ENCODE assay signal across 8 cellular contexts in the genomic region with DNA sequence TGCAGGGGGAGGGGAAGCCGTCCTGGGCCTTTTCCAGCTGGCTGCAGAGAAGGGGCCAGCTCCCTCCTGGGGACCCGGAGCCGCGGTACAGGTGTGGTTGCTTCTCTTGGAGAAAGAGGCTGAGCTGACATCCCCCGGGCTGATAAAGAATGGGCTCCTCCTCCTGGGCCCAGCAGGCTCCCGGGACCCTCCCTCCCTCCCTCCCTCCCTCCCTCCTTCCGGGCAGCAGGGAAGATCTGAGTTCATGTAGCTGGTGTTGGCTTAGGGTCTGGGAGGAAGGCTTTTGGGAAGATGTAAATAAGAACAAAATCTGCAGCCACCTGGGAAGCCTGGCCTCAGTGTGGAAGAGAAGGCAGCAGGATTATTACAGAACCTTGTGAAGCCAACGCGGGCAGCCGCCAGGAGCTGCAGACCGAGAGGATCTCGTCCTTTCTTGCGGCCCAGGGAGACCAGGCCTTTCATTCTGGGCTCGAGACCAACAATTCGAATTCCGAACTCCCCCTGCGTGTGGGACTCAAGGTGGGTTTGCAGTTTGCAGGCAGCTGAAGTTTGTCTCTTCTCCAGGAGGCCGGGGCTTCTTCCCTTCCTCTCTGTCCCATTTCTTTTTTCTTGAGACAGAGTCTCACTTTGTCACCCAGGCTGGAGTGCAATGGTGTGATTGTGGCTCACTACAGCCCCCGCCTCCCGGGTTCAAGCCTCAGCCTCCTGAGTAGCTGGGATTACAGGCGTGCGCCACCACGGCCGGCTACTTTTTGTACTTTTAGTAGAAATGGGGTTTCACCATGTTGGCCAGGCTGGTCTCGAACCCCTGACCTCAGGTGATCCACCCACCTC. TPM values are rescaled to one million over a fixed set of nuclear protein-coding genes. Genes with fewer than 3 reads are reported as not detected.
DNase-seq lines count a peak whose midpoint lies in the region; ATAC-seq and TF ChIP-seq lines count a peak whose summit lies in the region.

A gene with protein sequence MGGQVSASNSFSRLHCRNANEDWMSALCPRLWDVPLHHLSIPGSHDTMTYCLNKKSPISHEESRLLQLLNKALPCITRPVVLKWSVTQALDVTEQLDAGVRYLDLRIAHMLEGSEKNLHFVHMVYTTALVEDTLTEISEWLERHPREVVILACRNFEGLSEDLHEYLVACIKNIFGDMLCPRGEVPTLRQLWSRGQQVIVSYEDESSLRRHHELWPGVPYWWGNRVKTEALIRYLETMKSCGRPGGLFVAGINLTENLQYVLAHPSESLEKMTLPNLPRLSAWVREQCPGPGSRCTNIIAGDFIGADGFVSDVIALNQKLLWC (plus strand): TSS at position 216 of the 834 bp plus-strand sequence. CDS start 2,807 bp downstream, outside the sequence.

- no peaks in the 10 kb centered on the region for H3K9me3 ChIP-seq in psoas muscle

- H3K4me1 Mint-ChIP-seq in activated CD4-positive, alpha-beta memory T cell treated with anti-CD3 and anti-CD28 coated beads, Interleukin-2, amount 10 ng/mL, durations not matched to agents 7 days and 5 days = peaks cover 34% of the 10 kb centered on the region
- H3K4me1 Mint-ChIP-seq in glutamatergic neuron (ENCODE audit: low read depth, unreplicated experiment) = no peaks in the 10 kb centered on the region

- H3K36me3 ChIP-seq in psoas muscle (ENCODE audit: insufficient read depth in 1 of 2, low read depth in 1 of 2) = peaks cover 0 to 9% of the 10 kb centered on the region in 2 donors

- H3K4me1 ChIP-seq in psoas muscle = peaks cover 4% of the 10 kb centered on the region

- intact Hi-C loops in Right ventricle myocardium superior (cut with DNase I) = no loop called here
- intact Hi-C loops in Right ventricle myocardium inferior (cut with DNase I) = no loop called here
- intact Hi-C loops in posterior vena cava (cut with DNase I) = no loop called here
- intact Hi-C loops in psoas muscle (cut with DNase I) = loop anchor here in 1 of 2 donors (5.0 kb wide), 1 partner anchor 36 kb away; the partner anchor contains the start of gene GTPBP6

- H3K4me3 Mint-ChIP-seq in activated CD4-positive, alpha-beta memory T cell treated with anti-CD3 and anti-CD28 coated beads, Interleukin-2, amount 10 ng/mL, durations not matched to agents 7 days and 5 days = peak within 1 kb of the TSS; percentile 67
- H3K4me3 Mint-ChIP-seq in glutamatergic neuron (ENCODE audit: unreplicated experiment) = peak within 1 kb of the TSS; percentile 83

- no peak within 1 kb of the TSS for H3K4me3 ChIP-seq in psoas muscle

- no peak within 1 kb of the TSS for H3K27ac ChIP-seq in psoas muscle

- DNase-seq in Right ventricle myocardium superior (peak; percentile 50), Right ventricle myocardium inferior (ENCODE audit: missing footprints) (no peak), glutamatergic neuron (peak; percentile 72), posterior vena cava (ENCODE audit: low spot score) (peak; percentile 52), psoas muscle (no peak)
- no peak for DNase-seq in activated CD4-positive, alpha-beta memory T cell treated with anti-CD3 and anti-CD28 coated beads, Interleukin-2, amount 10 ng/mL, durations not matched to agents 7 days and 5 days

- H3K27me3 ChIP-seq in psoas muscle (ENCODE audit: insufficient read depth in 3 of 3, low read length in 2 of 3) = peaks cover 0 to 5% (median 2%) of the 10 kb centered on the region in 3 donors

- H3K9me3 Mint-ChIP-seq in activated CD4-positive, alpha-beta memory T cell treated with anti-CD3 and anti-CD28 coated beads, Interleukin-2, amount 10 ng/mL, durations not matched to agents 7 days and 5 days = no peaks in the 10 kb centered on the region
- H3K9me3 Mint-ChIP-seq in glutamatergic neuron (ENCODE audit: unreplicated experiment) = peaks cover 12% of the 10 kb centered on the region

- ATAC-seq in Right ventricle myocardium superior (ENCODE audit: poor library complexity) (no peak), Right ventricle myocardium inferior (no peak), HG02970 (IDR thresholded peaks at IDR 0.05; ENCODE audit: low FRiP score, unreplicated experiment) (no peak), psoas muscle (no peak), GM19397 (IDR thresholded peaks at IDR 0.05; ENCODE audit: unreplicated experiment) (no peak)

- TF ChIP-seq CTCF in glutamatergic neuron (IDR thresholded peaks at IDR 0.05; ENCODE audit: partially characterized antibody, unreplicated experiment) (no peak), psoas muscle (IDR thresholded peaks at IDR 0.05) (no peak)

- CTCF ChIA-PET in activated CD4-positive, alpha-beta memory T cell treated with anti-CD3 and anti-CD28 coated beads, Interleukin-2, amount 10 ng/mL, durations not matched to agents 7 days and 5 days (lab: Charles Lee) = no interaction called here

- peak within 1 kb of the TSS; percentile 63 for H3K27ac Mint-ChIP-seq in activated CD4-positive, alpha-beta memory T cell treated with anti-CD3 and anti-CD28 coated beads, Interleukin-2, amount 10 ng/mL, durations not matched to agents 7 days and 5 days
- H3K27ac Mint-ChIP-seq in glutamatergic neuron (ENCODE audit: unreplicated experiment) = peak within 1 kb of the TSS; percentile 78

- POLR2A ChIA-PET in activated CD4-positive, alpha-beta memory T cell treated with anti-CD3 and anti-CD28 coated beads, Interleukin-2, amount 10 ng/mL, durations not matched to agents 7 days and 5 days (lab: Charles Lee) = no interaction called here

- peaks cover 16% of the 10 kb centered on the region for H3K36me3 Mint-ChIP-seq in activated CD4-positive, alpha-beta memory T cell treated with anti-CD3 and anti-CD28 coated beads, Interleukin-2, amount 10 ng/mL, durations not matched to agents 7 days and 5 days (ENCODE audit: low read depth)
- H3K36me3 Mint-ChIP-seq in glutamatergic neuron (ENCODE audit: unreplicated experiment) = no peaks in the 10 kb centered on the region

- H3K27me3 Mint-ChIP-seq in activated CD4-positive, alpha-beta memory T cell treated with anti-CD3 and anti-CD28 coated beads, Interleukin-2, amount 10 ng/mL, durations not matched to agents 7 days and 5 days = no peaks in the 10 kb centered on the region
- H3K27me3 Mint-ChIP-seq in glutamatergic neuron (ENCODE audit: unreplicated experiment) = peaks cover 7% of the 10 kb centered on the region

- 43 to 61% (median 51%) methylated on average over 24 to 25 of the region's 25 CpGs for WGBS in psoas muscle, 3 donors

RNA-seq across cellular contexts. Expression of the gene that starts here (rescaled TPM):
- total RNA-seq in Right ventricle myocardium superior = 5.1 TPM
- total RNA-seq in Right ventricle myocardium inferior = 6.1 TPM
- total RNA-seq in activated CD4-positive, alpha-beta memory T cell treated with anti-CD3 and anti-CD28 coated beads, Interleukin-2, amount 10 ng/mL, durations not matched to agents 7 days and 5 days = 10 to 100 TPM; 34.5 to 35.5 TPM
- 36.4 TPM for total RNA-seq in glutamatergic neuron (ENCODE audit: unreplicated experiment)
- 1 to 10 TPM; 3.1 to 5.6 TPM for total RNA-seq in posterior vena cava
- 1 to 10 TPM in 3 of 4 donors, under 1 TPM in 1; 0.89 to 3.0 (median 2.0) TPM for total RNA-seq in psoas muscle
- polyA plus RNA-seq in psoas muscle = 10 to 100 TPM in 1 of 3 donors, 1 to 10 TPM in 2; 1.2 to 16.3 (median 2.3) TPM

Comparison
In these comparisons a context has a peak if more than half of its experiments do, and no peak if none do; other contexts are left out.
1. DNase-seq: peak in Right ventricle myocardium superior (single experiment), glutamatergic neuron (single experiment) and posterior vena cava (single experiment); none in Right ventricle myocardium inferior (single experiment), activated CD4-positive, alpha-beta memory T cell treated with anti-CD3 and anti-CD28 coated beads, Interleukin-2, amount 10 ng/mL, durations not matched to agents 7 days and 5 days (single experiment) and psoas muscle (0 of 2).